ENCODE assay signal across 22 cellular contexts in the genomic region with DNA sequence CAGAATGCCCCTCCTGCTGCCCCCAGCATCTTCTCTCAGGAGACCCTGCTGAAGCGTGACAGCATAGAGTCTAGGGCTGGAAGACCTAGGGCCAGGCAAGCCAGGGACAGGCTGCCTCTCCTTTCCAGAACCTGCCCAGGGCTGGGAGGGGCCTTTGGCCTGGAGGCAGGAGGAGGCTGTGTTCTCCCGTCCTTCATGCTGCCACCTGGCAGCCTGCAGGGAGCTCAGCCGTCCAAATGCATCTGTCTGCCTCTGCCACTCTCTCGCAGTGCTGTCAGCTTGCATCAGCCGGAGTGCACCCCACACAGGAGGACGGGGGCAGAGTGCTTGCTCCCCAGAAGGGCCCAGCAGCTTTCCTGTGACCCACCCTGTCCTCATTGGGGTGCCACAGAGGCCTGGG. TPM values are rescaled to one million over a fixed set of nuclear protein-coding genes. Genes with fewer than 3 reads are reported as not detected.
DNase-seq lines count a peak whose midpoint lies in the region; ATAC-seq and TF ChIP-seq lines count a peak whose summit lies in the region.
"Had no signal": no experiment of that assay in that cellular context is flagged by ENCODE, and none has a peak within 500 bp of the region (broad histone marks: within the 10 kb centered on the region; RNA-seq: fewer than 3 reads in every experiment).

No MANE protein-coding gene starts in this region.

- DNase-seq in NCI-H82 (lab: John Stamatoyannopoulos, UW) (peak; percentile 61), NCI-H82 treated with DMSO at 0.1 percent for 48 hours (lab: John Stamatoyannopoulos, UW; ENCODE audit: unreplicated experiment) (no peak), NCI-H510A treated with DMSO at 0.1 percent for 48 hours (lab: John Stamatoyannopoulos, UW) (peak; percentile 59), glutamatergic neuron (peak; percentile 72), stomach (peak; percentile 52), ascending aorta (ENCODE audit: low spot score in 2 of 2) (no peak)
- DNase-seq in activated T-cell treated with anti-CD3 and anti-CD28 coated beads, Interleukin-2, amount 50 U/mL, for 72 hours, result no peak
- no peak for DNase-seq in stimulated activated CD4-positive, alpha-beta T cell treated with anti-CD3 and anti-CD28 coated beads, Interleukin-4, amount 100 ng/mL, for 24 hours
- DNase-seq: activated CD4-positive, alpha-beta T cell treated with anti-CD3 and anti-CD28 coated beads, Interleukin-2, amount 50 U/mL, for 48 hours; activated gamma-delta T cell; CD4-positive, CD25-positive, alpha-beta regulatory T cell; HCEC 1CT; mesendoderm; MV-4-11; naive thymus-derived CD4-positive, alpha-beta T cell; NCI-H187; PC-9; stimulated activated naive B cell treated with anti-CD40 and anti-IgM and Interleukin-4, amounts not matched to agents 10 μg/mL and 1 μg/mL and 100 μg/mL, for 72 hours; T-helper 2 cell; tibial artery had no signal

- H3K4me1 ChIP-seq in stomach (peaks cover 23 to 77% (median 48%) of the 10 kb centered on the region in 4 donors), ascending aorta (peaks cover 11 to 36% of the 10 kb centered on the region in 2 donors)

- ATAC-seq in activated T-cell treated with anti-CD3 and anti-CD28 coated beads, Interleukin-2, amount 50 U/mL, for 72 hours (replicated peaks in 1 of 2), result no peak
- ATAC-seq: gastroesophageal sphincter; naive thymus-derived CD4-positive, alpha-beta T cell; stimulated activated naive B cell treated with anti-CD40 and anti-IgM and Interleukin-4, amounts not matched to agents 10 μg/mL and 1 μg/mL and 100 μg/mL, for 72 hours had no signal

- H3K9me3 Mint-ChIP-seq in glutamatergic neuron (ENCODE audit: unreplicated experiment), result peaks cover 17% of the 10 kb centered on the region
- no peaks in the 10 kb centered on the region for H3K9me3 Mint-ChIP-seq in activated T-cell treated with anti-CD3 and anti-CD28 coated beads, Interleukin-2, amount 50 U/mL, for 72 hours
- H3K9me3 Mint-ChIP-seq: naive thymus-derived CD4-positive, alpha-beta T cell; stimulated activated naive B cell treated with anti-CD40 and anti-IgM and Interleukin-4, amounts not matched to agents 10 μg/mL and 1 μg/mL and 100 μg/mL, for 72 hours had no signal

- H3K36me3 ChIP-seq in stomach, result peaks cover 6 to 39% (median 28%) of the 10 kb centered on the region in 4 donors
- peaks cover 30 to 36% of the 10 kb centered on the region in 2 donors for H3K36me3 ChIP-seq in ascending aorta

- peaks cover 41% of the 10 kb centered on the region for H3K4me1 Mint-ChIP-seq in glutamatergic neuron (ENCODE audit: low read depth, unreplicated experiment)
- no peaks in the 10 kb centered on the region for H3K4me1 Mint-ChIP-seq in activated T-cell treated with anti-CD3 and anti-CD28 coated beads, Interleukin-2, amount 50 U/mL, for 72 hours (ENCODE audit: low read depth)
- H3K4me1 Mint-ChIP-seq: stimulated activated naive B cell treated with anti-CD40 and anti-IgM and Interleukin-4, amounts not matched to agents 10 μg/mL and 1 μg/mL and 100 μg/mL, for 72 hours had no signal

- H3K27ac ChIP-seq in stomach (no peak overlapping the region), ascending aorta (no peak overlapping the region)
- H3K27ac ChIP-seq: adrenal gland, gastroesophageal sphincter, PC-9, tibial artery had no signal

- H3K4me3 ChIP-seq in stomach, result no peak overlapping the region
- H3K4me3 ChIP-seq in ascending aorta, result no peak overlapping the region
- H3K4me3 ChIP-seq: adrenal gland, gastroesophageal sphincter, PC-9, tibial artery had no signal

- no peak for TF ChIP-seq EP300 in stomach (IDR thresholded peaks at IDR 0.05)

- H3K27me3 Mint-ChIP-seq in glutamatergic neuron (ENCODE audit: unreplicated experiment), result peaks cover 15% of the 10 kb centered on the region
- H3K27me3 Mint-ChIP-seq in activated T-cell treated with anti-CD3 and anti-CD28 coated beads, Interleukin-2, amount 50 U/mL, for 72 hours (ENCODE audit: low read depth), result peaks cover 25% of the 10 kb centered on the region

- H3K4me3 Mint-ChIP-seq in glutamatergic neuron (ENCODE audit: unreplicated experiment), result no peak overlapping the region
- no peak overlapping the region for H3K4me3 Mint-ChIP-seq in activated T-cell treated with anti-CD3 and anti-CD28 coated beads, Interleukin-2, amount 50 U/mL, for 72 hours
- H3K4me3 Mint-ChIP-seq: CD4-positive, CD25-positive, alpha-beta regulatory T cell; naive thymus-derived CD4-positive, alpha-beta T cell; stimulated activated naive B cell treated with anti-CD40 and anti-IgM and Interleukin-4, amounts not matched to agents 10 μg/mL and 1 μg/mL and 100 μg/mL, for 72 hours had no signal

- no peak for TF ChIP-seq POLR2A in stomach (IDR thresholded peaks at IDR 0.05)

- no peaks in the 10 kb centered on the region for H3K9me3 ChIP-seq in stomach
- H3K9me3 ChIP-seq in ascending aorta, result no peaks in the 10 kb centered on the region
- H3K9me3 ChIP-seq: adrenal gland, gastroesophageal sphincter, tibial artery had no signal

- no peaks in the 10 kb centered on the region for H3K36me3 Mint-ChIP-seq in glutamatergic neuron (ENCODE audit: unreplicated experiment)
- no peaks in the 10 kb centered on the region for H3K36me3 Mint-ChIP-seq in activated T-cell treated with anti-CD3 and anti-CD28 coated beads, Interleukin-2, amount 50 U/mL, for 72 hours (ENCODE audit: insufficient read depth in 2 of 2)
- H3K36me3 Mint-ChIP-seq: CD4-positive, CD25-positive, alpha-beta regulatory T cell; naive thymus-derived CD4-positive, alpha-beta T cell; stimulated activated naive B cell treated with anti-CD40 and anti-IgM and Interleukin-4, amounts not matched to agents 10 μg/mL and 1 μg/mL and 100 μg/mL, for 72 hours had no signal

- peaks cover 0 to 2% (median under 1%) of the 10 kb centered on the region in 3 donors for H3K27me3 ChIP-seq in stomach
- H3K27me3 ChIP-seq in ascending aorta, result no peaks in the 10 kb centered on the region
- H3K27me3 ChIP-seq: adrenal gland, gastroesophageal sphincter, tibial artery had no signal

- H3K27ac Mint-ChIP-seq in glutamatergic neuron (ENCODE audit: unreplicated experiment), result peak overlapping the region; percentile 55
- no peak overlapping the region for H3K27ac Mint-ChIP-seq in activated T-cell treated with anti-CD3 and anti-CD28 coated beads, Interleukin-2, amount 50 U/mL, for 72 hours
- H3K27ac Mint-ChIP-seq: CD4-positive, CD25-positive, alpha-beta regulatory T cell; naive thymus-derived CD4-positive, alpha-beta T cell; stimulated activated naive B cell treated with anti-CD40 and anti-IgM and Interleukin-4, amounts not matched to agents 10 μg/mL and 1 μg/mL and 100 μg/mL, for 72 hours had no signal

- 45 to 73% (median 59%) methylated on average over 2 to 6 of the region's 6 CpGs for WGBS in stomach, 5 donors

- intact Hi-C loops in stomach (cut with DNase I; ENCODE audit: low total_unique reads) (no loop called here), ascending aorta (cut with DNase I) (no loop called here)

- no peak for TF ChIP-seq CTCF in glutamatergic neuron (IDR thresholded peaks at IDR 0.05; ENCODE audit: partially characterized antibody, unreplicated experiment)
- no peak for TF ChIP-seq CTCF in stomach (IDR thresholded peaks at IDR 0.05)
- no peak for TF ChIP-seq CTCF in ascending aorta (IDR thresholded peaks at IDR 0.05)

RNA-seq across cellular contexts. Expression of a gene that starts 31.3 kb away (rescaled TPM):
- 23.6 TPM for total RNA-seq in glutamatergic neuron (ENCODE audit: unreplicated experiment)
- 10 to 100 TPM; 23.9 to 55.5 (median 30.1) TPM for total RNA-seq in stomach
- polyA plus RNA-seq in stomach, result 10 to 100 TPM in 1 of 3 donors, 1 to 10 TPM in 2; 4.0 to 18.8 (median 6.6) TPM
- total RNA-seq in activated T-cell treated with anti-CD3 and anti-CD28 coated beads, Interleukin-2, amount 50 U/mL, for 72 hours, result 1 to 10 TPM; 2.6 to 2.7 TPM
- total RNA-seq in ascending aorta, result 89.0 TPM
- polyA plus RNA-seq: naive thymus-derived CD4-positive, alpha-beta T cell had no signal

Comparison
In these comparisons a context has a peak if more than half of its experiments do, and no peak if none do; other contexts are left out.
1. DNase-seq: peak in NCI-H82 (single experiment), NCI-H510A treated with DMSO at 0.1 percent for 48 hours (single experiment), glutamatergic neuron (single experiment) and stomach (single experiment); none in NCI-H82 treated with DMSO at 0.1 percent for 48 hours (single experiment), activated T-cell treated with anti-CD3 and anti-CD28 coated beads, Interleukin-2, amount 50 U/mL, for 72 hours (0 of 2), stimulated activated CD4-positive, alpha-beta T cell treated with anti-CD3 and anti-CD28 coated beads, Interleukin-4, amount 100 ng/mL, for 24 hours (single experiment) and ascending aorta (0 of 2).